In the genomic region with DNA sequence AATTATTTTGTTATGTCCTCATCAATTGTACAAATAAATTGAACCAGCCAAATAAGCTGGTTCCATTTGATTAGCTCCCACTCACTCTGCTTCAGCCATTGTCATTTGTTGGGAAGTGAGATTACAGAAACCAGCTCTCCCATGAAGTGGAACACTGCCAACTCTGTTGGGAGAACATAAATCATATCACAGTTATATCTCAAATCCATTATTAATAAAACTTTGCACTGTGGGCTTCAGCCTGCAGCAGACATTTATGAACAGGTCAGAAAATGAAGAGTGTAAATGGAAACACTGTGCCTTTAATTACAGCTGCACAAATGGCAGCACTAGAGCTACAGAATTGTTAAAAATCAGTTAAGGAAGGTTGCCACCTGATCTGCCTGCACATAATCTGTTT, we compare ENCODE assay signal across 1 cellular context.
TF ChIP-seq lines count a peak whose summit lies in the region.

No MANE protein-coding gene starts in this region.

TF ChIP-seq in SK-N-SH treated with all-trans-retinoic acid at 6 μM for 48 hours, 23 proteins besides CTCF, POLR2A, EP300 and RAD21 (continued from another document):
- TF ChIP-seq, protein P1, sequence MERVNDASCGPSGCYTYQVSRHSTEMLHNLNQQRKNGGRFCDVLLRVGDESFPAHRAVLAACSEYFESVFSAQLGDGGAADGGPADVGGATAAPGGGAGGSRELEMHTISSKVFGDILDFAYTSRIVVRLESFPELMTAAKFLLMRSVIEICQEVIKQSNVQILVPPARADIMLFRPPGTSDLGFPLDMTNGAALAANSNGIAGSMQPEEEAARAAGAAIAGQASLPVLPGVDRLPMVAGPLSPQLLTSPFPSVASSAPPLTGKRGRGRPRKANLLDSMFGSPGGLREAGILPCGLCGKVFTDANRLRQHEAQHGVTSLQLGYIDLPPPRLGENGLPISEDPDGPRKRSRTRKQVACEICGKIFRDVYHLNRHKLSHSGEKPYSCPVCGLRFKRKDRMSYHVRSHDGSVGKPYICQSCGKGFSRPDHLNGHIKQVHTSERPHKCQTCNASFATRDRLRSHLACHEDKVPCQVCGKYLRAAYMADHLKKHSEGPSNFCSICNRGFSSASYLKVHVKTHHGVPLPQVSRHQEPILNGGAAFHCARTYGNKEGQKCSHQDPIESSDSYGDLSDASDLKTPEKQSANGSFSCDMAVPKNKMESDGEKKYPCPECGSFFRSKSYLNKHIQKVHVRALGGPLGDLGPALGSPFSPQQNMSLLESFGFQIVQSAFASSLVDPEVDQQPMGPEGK (CRISPR knock-in tag; IDR thresholded peaks at IDR 0.05; ENCODE audit: borderline replicate concordance): no peak
- TF ChIP-seq, protein P2, sequence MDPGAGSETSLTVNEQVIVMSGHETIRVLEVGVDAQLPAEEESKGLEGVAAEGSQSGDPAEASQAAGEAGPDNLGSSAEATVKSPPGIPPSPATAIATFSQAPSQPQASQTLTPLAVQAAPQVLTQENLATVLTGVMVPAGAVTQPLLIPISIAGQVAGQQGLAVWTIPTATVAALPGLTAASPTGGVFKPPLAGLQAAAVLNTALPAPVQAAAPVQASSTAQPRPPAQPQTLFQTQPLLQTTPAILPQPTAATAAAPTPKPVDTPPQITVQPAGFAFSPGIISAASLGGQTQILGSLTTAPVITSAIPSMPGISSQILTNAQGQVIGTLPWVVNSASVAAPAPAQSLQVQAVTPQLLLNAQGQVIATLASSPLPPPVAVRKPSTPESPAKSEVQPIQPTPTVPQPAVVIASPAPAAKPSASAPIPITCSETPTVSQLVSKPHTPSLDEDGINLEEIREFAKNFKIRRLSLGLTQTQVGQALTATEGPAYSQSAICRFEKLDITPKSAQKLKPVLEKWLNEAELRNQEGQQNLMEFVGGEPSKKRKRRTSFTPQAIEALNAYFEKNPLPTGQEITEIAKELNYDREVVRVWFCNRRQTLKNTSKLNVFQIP (CRISPR knock-in tag; IDR thresholded peaks at IDR 0.05; ENCODE audit: borderline replicate concordance, low read depth): no peak
- TF ChIP-seq TOX (CRISPR knock-in tag; IDR thresholded peaks at IDR 0.05; ENCODE audit: borderline replicate concordance): no peak
- TF ChIP-seq OSR1 (CRISPR knock-in tag; IDR thresholded peaks at IDR 0.05): no peak
